In genomic region chr1:61266738-61267137, GRCh38 we compare ENCODE assay signal across 22 cellular contexts.
"Had no signal": no experiment of that assay in that cellular context is flagged by ENCODE, and none has a peak within 500 bp of the region (broad histone marks: within the 10 kb centered on the region; RNA-seq: fewer than 3 reads in every experiment).

No MANE protein-coding gene starts in this region.

- H3K36me3 ChIP-seq: ascending aorta, cardiac muscle cell, MG63 had no signal

- H3K27ac ChIP-seq: body of pancreas, cardiac muscle cell, SK-N-MC, VCaP had no signal

- H3K4me1 ChIP-seq: body of pancreas had no signal

- H3K4me3 ChIP-seq: ascending aorta, body of pancreas, cardiac muscle cell, MG63, SK-N-MC had no signal

- H3K27me3 ChIP-seq: ascending aorta, body of pancreas, cardiac muscle cell, MG63 had no signal

- DNase-seq: activated CD4-positive, alpha-beta T cell treated with anti-CD3 and anti-CD28 coated beads for 36 hours; activated CD8-positive, alpha-beta memory T cell treated with anti-CD3 and anti-CD28 coated beads, Interleukin-2, amount 50 U/mL, for 4 hours; activated CD8-positive, alpha-beta T cell treated with anti-CD3 and anti-CD28 coated beads for 36 hours; activated gamma-delta T cell treated with Interleukin-2 at 50 U/mL for 16 hours; activated naive CD4-positive, alpha-beta T cell treated with anti-CD3 and anti-CD28 coated beads, Interleukin-2, amount 10 ng/mL, durations not matched to agents 7 days and 5 days; activated naive CD8-positive, alpha-beta T cell treated with anti-CD3 and anti-CD28 coated beads for 36 hours; activated T-cell treated with anti-CD3 and anti-CD28 coated beads, Interleukin-2, amount 50 U/mL, for 72 hours; body of pancreas; KG1; MG63; MV-4-11; NCI-H1092 treated with DMSO at 0.1 percent for 48 hours; NCI-H1417 treated with DMSO at 0.1 percent for 48 hours; NCI-H1694; NCI-H2029 treated with DMSO at 0.1 percent for 48 hours; NCI-H510A treated with DMSO at 0.1 percent for 48 hours; T-helper 1 cell had no signal

- ATAC-seq: activated CD4-positive, alpha-beta T cell treated with anti-CD3 and anti-CD28 coated beads for 36 hours; activated CD8-positive, alpha-beta T cell treated with anti-CD3 and anti-CD28 coated beads for 36 hours; activated T-cell treated with anti-CD3 and anti-CD28 coated beads, Interleukin-2, amount 50 U/mL, for 72 hours; body of pancreas; Right ventricle myocardium inferior had no signal

- H3K9me3 ChIP-seq: ascending aorta, body of pancreas, MG63 had no signal
